ENCODE assay signal across 19 cellular contexts in genomic region chr3:172739462-172739861, GRCh38. TPM values are rescaled to one million over a fixed set of nuclear protein-coding genes. Genes with fewer than 3 reads are reported as not detected.
A peak's percentile ranks its signal among the peaks of the same experiment; 100 is the strongest.
DNase-seq lines count a peak whose midpoint lies in the region; ATAC-seq, FAIRE-seq and TF ChIP-seq lines count a peak whose summit lies in the region.
"Had no signal": no experiment of that assay in that cellular context is flagged by ENCODE, and none has a peak within 500 bp of the region (broad histone marks: within the 10 kb centered on the region; RNA-seq: fewer than 3 reads in every experiment).

No MANE protein-coding gene starts in this region.

- BruUV-seq in HepG2 (replicated peaks; lab: Mats Ljungman, UMichigan), result no TSS peak
- no TSS peak for BruUV-seq in PC-9 (replicated peaks; lab: Mats Ljungman, UMichigan)

- no peak overlapping the region for H3K27ac ChIP-seq in HepG2 (ENCODE audit: extremely low read length, insufficient read depth, low read length)
- H3K27ac ChIP-seq in right lobe of liver, result no peak overlapping the region
- no peak overlapping the region for H3K27ac ChIP-seq in PC-9
- no peak overlapping the region for H3K27ac ChIP-seq in naive thymus-derived CD4-positive, alpha-beta T cell (ENCODE audit: low read depth, low read length)

- H4K20me1 ChIP-seq in HepG2 (ENCODE audit: insufficient read depth, low read length) (no peaks in the 10 kb centered on the region), PC-9 (ENCODE audit: insufficient read depth) (no peaks in the 10 kb centered on the region)

- H3K4me1 Mint-ChIP-seq in naive thymus-derived CD4-positive, alpha-beta T cell, result peaks cover 0 to 1% (median 0%) of the 10 kb centered on the region in 7 donors

- TF ChIP-seq RAD21 in HepG2 (CRISPR knock-in tag; IDR thresholded peaks at IDR 0.05), result no peak

- H3K79me2 ChIP-seq in HepG2 (ENCODE audit: insufficient read depth, low read length) (no peaks in the 10 kb centered on the region), PC-9 (ENCODE audit: low read depth) (no peaks in the 10 kb centered on the region)

- H3K9ac ChIP-seq in HepG2 (ENCODE audit: insufficient read depth, low read depth, low read length), result no peak overlapping the region

- CTCF ChIA-PET in HepG2 (lab: Yijun Ruan, JAX; ENCODE audit: low intra/inter-chr PET ratio, low total read pairs) (no interaction called here), PC-9 (lab: Charles Lee) (no interaction called here)
- CTCF ChIA-PET in naive thymus-derived CD4-positive, alpha-beta T cell (lab: Charles Lee), result no interaction called here

- H3K27ac Mint-ChIP-seq in naive thymus-derived CD4-positive, alpha-beta T cell, result peak overlapping the region in 1 of 9 donors; percentile 43
- H3K27ac Mint-ChIP-seq: CD4-positive, alpha-beta memory T cell; GM23338; H9; HFFc6 had no signal

- TF ChIP-seq CTCF in HepG2 (CRISPR knock-in tag; IDR thresholded peaks at IDR 0.05), result no peak
- no peak for TF ChIP-seq CTCF in right lobe of liver (IDR thresholded peaks at IDR 0.05)
- no peak for TF ChIP-seq CTCF in PC-9 (conservative IDR thresholded peaks at IDR 0.05)
- no peak for TF ChIP-seq CTCF in GM13976 (IDR thresholded peaks at IDR 0.05; ENCODE audit: borderline replicate concordance, control extremely low read depth, extremely low read depth, insufficient read depth, missing control alignments)

- H3K9me2 ChIP-seq in PC-9 (ENCODE audit: insufficient read depth), result no peaks in the 10 kb centered on the region

- no peaks in the 10 kb centered on the region for H3F3A ChIP-seq in PC-9 (ENCODE audit: insufficient read depth, low read depth)

- TF ChIP-seq EP300 in HepG2 (IDR thresholded peaks at IDR 0.05; ENCODE audit: low read depth in 2 of 2, low read length in 2 of 2), result no peak
- TF ChIP-seq EP300 in HepG2 (CRISPR knock-in tag; IDR thresholded peaks at IDR 0.05; ENCODE audit: borderline replicate concordance), result no peak

- WGBS in HepG2 (ENCODE audit: low lambda C conversion rate), result 0% methylated on average over 1 of the region's 1 CpG
- 14% methylated on average over 1 of the region's 1 CpG for WGBS in right lobe of liver (ENCODE audit: insufficient coverage, low coverage, low lambda C conversion rate, missing lambda C conversion rate)

- H3K4me3 ChIP-seq in HepG2 (replicated peaks in 1 of 3; ENCODE audit: insufficient read depth in 1 of 3, low read depth in 2 of 3, low read length in 3 of 3) (no peak overlapping the region), right lobe of liver (no peak overlapping the region), PC-9 (no peak overlapping the region)
- H3K4me3 ChIP-seq in naive thymus-derived CD4-positive, alpha-beta T cell (ENCODE audit: low read length), result no peak overlapping the region
- H3K4me3 ChIP-seq: GM12878, GM23338 had no signal

- ATAC-seq in HepG2, result no peak
- ATAC-seq in right lobe of liver, result no peak
- peak; percentile 38 for ATAC-seq in naive thymus-derived CD4-positive, alpha-beta T cell
- ATAC-seq in HG03095 (IDR thresholded peaks at IDR 0.05; ENCODE audit: unreplicated experiment), result no peak
- ATAC-seq: GM12878, GM23338, HCT116 had no signal

- FAIRE-seq in HepG2 (lab: Jason Lieb, UNC), result no peak
- FAIRE-seq: GM12878, GM18507 had no signal

- POLR2A ChIA-PET in HepG2 (lab: Yijun Ruan, JAX) (no interaction called here), PC-9 (lab: Charles Lee; ENCODE audit: unreplicated experiment) (no interaction called here)
- POLR2A ChIA-PET in naive thymus-derived CD4-positive, alpha-beta T cell (lab: Charles Lee), result no interaction called here

- H2AFZ ChIP-seq in HepG2 (ENCODE audit: low read length) (no peak overlapping the region), PC-9 (peak overlapping the region; percentile 11)
- H2AFZ ChIP-seq: GM23338 had no signal

- no peaks in the 10 kb centered on the region for H3K9me3 ChIP-seq in HepG2 (ENCODE audit: low read length)
- H3K9me3 ChIP-seq in right lobe of liver, result no peaks in the 10 kb centered on the region
- no peaks in the 10 kb centered on the region for H3K9me3 ChIP-seq in PC-9 (ENCODE audit: insufficient read depth, low read depth)
- H3K9me3 ChIP-seq in naive thymus-derived CD4-positive, alpha-beta T cell (ENCODE audit: control insufficient read depth in 2 of 3, low read length in 3 of 3), result no peaks in the 10 kb centered on the region

- H3K9me3 Mint-ChIP-seq in naive thymus-derived CD4-positive, alpha-beta T cell, result no peaks in the 10 kb centered on the region
- H3K9me3 Mint-ChIP-seq: CD4-positive, alpha-beta memory T cell; GM23338; H9; HFFc6 had no signal

- no peaks in the 10 kb centered on the region for H3K36me3 Mint-ChIP-seq in naive thymus-derived CD4-positive, alpha-beta T cell
- H3K36me3 Mint-ChIP-seq: CD4-positive, alpha-beta memory T cell had no signal

- no peak for TF ChIP-seq POLR2A in HepG2 (IDR thresholded peaks at IDR 0.05; ENCODE audit: insufficient read depth in 1 of 2, low read depth in 2 of 2, low read length in 2 of 2)
- TF ChIP-seq POLR2A in right lobe of liver (IDR thresholded peaks at IDR 0.05), result no peak

- H3K27me3 ChIP-seq in HepG2 (ENCODE audit: control insufficient read depth in 1 of 2, insufficient read depth in 2 of 2, low read length in 2 of 2) (peaks cover 0 to 10% of the 10 kb centered on the region in 2 experiments; a peak in 2 of 5 replicates), right lobe of liver (no peaks in the 10 kb centered on the region), PC-9 (ENCODE audit: insufficient read depth, low read depth) (no peaks in the 10 kb centered on the region)
- no peaks in the 10 kb centered on the region for H3K27me3 ChIP-seq in naive thymus-derived CD4-positive, alpha-beta T cell (ENCODE audit: control insufficient read depth in 2 of 2, insufficient read depth in 2 of 2, low read length in 2 of 2)

- intact Hi-C loops in HepG2 (cut with micrococcal nuclease; ENCODE audit: unreplicated experiment), result no loop called here
- intact Hi-C loops in right lobe of liver (cut with DNase I), result no loop called here
- intact Hi-C loops in PC-9 (cut with micrococcal nuclease; ENCODE audit: unreplicated experiment), result no loop called here
- intact Hi-C loops in naive thymus-derived CD4-positive, alpha-beta T cell (cut with micrococcal nuclease), result no loop called here

- H3K4me2 ChIP-seq in HepG2 (ENCODE audit: low read depth, low read length), result no peak overlapping the region
- no peak overlapping the region for H3K4me2 ChIP-seq in PC-9
- H3K4me2 ChIP-seq: GM23338 had no signal

- no peaks in the 10 kb centered on the region for H3K4me1 ChIP-seq in HepG2 (ENCODE audit: insufficient read depth, low read length)
- H3K4me1 ChIP-seq in right lobe of liver, result no peaks in the 10 kb centered on the region
- no peaks in the 10 kb centered on the region for H3K4me1 ChIP-seq in PC-9 (replicated peaks; ENCODE audit: insufficient read depth)
- no peaks in the 10 kb centered on the region for H3K4me1 ChIP-seq in naive thymus-derived CD4-positive, alpha-beta T cell (ENCODE audit: control insufficient read depth in 2 of 2, insufficient read depth in 2 of 2, low read length in 2 of 2)

- in situ Hi-C loops in HepG2 (cut with HindIII; ENCODE audit: extremely low pct_ligation_motif_present, low pct_unique_long_range_greater_than_20kb) (no loop called here), GM13976 (cut with MboI; ENCODE audit: low sequenced_read_pairs, unreplicated experiment) (no loop called here)

- H3K4me3 Mint-ChIP-seq in naive thymus-derived CD4-positive, alpha-beta T cell, result no peak overlapping the region
- H3K4me3 Mint-ChIP-seq: CD4-positive, alpha-beta memory T cell; GM23338; H9; HFFc6 had no signal

- no peaks in the 10 kb centered on the region for H3K36me3 ChIP-seq in HepG2 (replicated peaks in 1 of 2; ENCODE audit: control insufficient read depth in 1 of 2, insufficient read depth in 2 of 2, low read length in 2 of 2)
- no peaks in the 10 kb centered on the region for H3K36me3 ChIP-seq in right lobe of liver
- H3K36me3 ChIP-seq in PC-9 (ENCODE audit: low read depth), result no peaks in the 10 kb centered on the region
- H3K36me3 ChIP-seq in naive thymus-derived CD4-positive, alpha-beta T cell (ENCODE audit: control insufficient read depth in 2 of 3, insufficient read depth in 3 of 3, low read length in 3 of 3), result no peaks in the 10 kb centered on the region

- no peak for DNase-seq in HepG2 (ENCODE audit: low spot score)
- DNase-seq in right lobe of liver, result no peak
- DNase-seq in PC-9, result no peak
- no peak for DNase-seq in naive thymus-derived CD4-positive, alpha-beta T cell
- DNase-seq in GM13976 (ENCODE audit: low spot score), result no peak
- DNase-seq: C1 segment of cervical spinal cord; Calu3; CD4-positive, alpha-beta memory T cell; COR-L47; DMS79; EL; GDM1; H9; HFFc6 had no signal

- peaks cover 4 to 21% (median 8%) of the 10 kb centered on the region in 5 donors for H3K27me3 Mint-ChIP-seq in naive thymus-derived CD4-positive, alpha-beta T cell

RNA-seq across cellular contexts. Expression of gene ECT2, which starts 11.1 kb away (rescaled TPM):
- total RNA-seq in HepG2 (2016; rRNA removed; fragmentation: Illumina TruSeq; extraction: Trizol), result 52.0 and 84.4 TPM in 2 replicates
- total RNA-seq in HepG2 (2016; cell fraction: cytosol; rRNA removed; fragmentation: Illumina TruSeq; extraction: Trizol; ENCODE audit: low read depth), result 13.0 and 15.7 TPM in 2 replicates
- 49.7 and 86.5 TPM in 2 replicates for total RNA-seq in HepG2 (2016; cell fraction: insoluble cytoplasmic fraction; rRNA removed; fragmentation: Illumina TruSeq; extraction: Trizol)
- 18.7 and 24.3 TPM in 2 replicates for total RNA-seq in HepG2 (2016; cell fraction: membrane; rRNA removed; fragmentation: Illumina TruSeq; extraction: Trizol)
- 49.9 and 53.3 TPM in 2 replicates for total RNA-seq in HepG2 (2016; cell fraction: nucleus; rRNA removed; fragmentation: Illumina TruSeq; extraction: Trizol)
- 12.0 and 21.6 TPM in 2 replicates for polyA plus RNA-seq in HepG2 (2011; rRNA removed)
- polyA plus RNA-seq in HepG2 (2011; cell fraction: cytosol; rRNA removed), result 7.6 and 8.1 TPM in 2 replicates
- polyA plus RNA-seq in HepG2 (2011; cell fraction: nucleus; rRNA removed), result 8.0 and 12.7 TPM in 2 replicates
- polyA plus RNA-seq in HepG2 (2012), result 13.7 and 20.1 TPM in 2 replicates
- polyA plus RNA-seq in HepG2 (2016; cell fraction: cytosol; fragmentation: Illumina TruSeq; extraction: Trizol; ENCODE audit: low read depth), result 1.9 and 2.3 TPM in 2 replicates
- 52.4 and 55.8 TPM in 2 replicates for polyA plus RNA-seq in HepG2 (2016; cell fraction: insoluble cytoplasmic fraction; fragmentation: Illumina TruSeq; extraction: Trizol; ENCODE audit: low read depth)
- polyA plus RNA-seq in HepG2 (2016; cell fraction: membrane; fragmentation: Illumina TruSeq; extraction: Trizol; ENCODE audit: low read depth), result 8.1 and 8.4 TPM in 2 replicates
- 39.5 and 39.6 TPM in 2 replicates for polyA plus RNA-seq in HepG2 (2016; cell fraction: nucleus; fragmentation: Illumina TruSeq; extraction: Trizol; ENCODE audit: insufficient read depth, low read depth)
- 14.3 and 86.9 TPM in 2 replicates for polyA minus RNA-seq in HepG2 (2011; rRNA and poly(A)+ RNA removed; ENCODE audit: low replicate concordance)
- 19.0 and 34.2 TPM in 2 replicates for polyA minus RNA-seq in HepG2 (2011; cell fraction: cytosol; rRNA and poly(A)+ RNA removed)
- polyA minus RNA-seq in HepG2 (2011; cell fraction: nucleus; rRNA and poly(A)+ RNA removed), result 60.0 and 83.7 TPM in 2 replicates
- 1 to 10 TPM; 1.5 to 7.8 (median 3.8) TPM for total RNA-seq in right lobe of liver
- total RNA-seq in PC-9 (2021), result 128 and 145 TPM in 2 replicates
- 10 to 100 TPM in 1 of 5 experiments, 1 to 10 TPM in 4; 1.3 to 41.2 (median 2.1) TPM for total RNA-seq in naive thymus-derived CD4-positive, alpha-beta T cell
- polyA plus RNA-seq in naive thymus-derived CD4-positive, alpha-beta T cell, result 1 to 10 TPM; 1.3 to 1.6 TPM

RNA-seq across cellular contexts. Expression of gene NCEH1, which starts 28.6 kb away (rescaled TPM):
- 7.9 and 12.9 TPM in 2 replicates for total RNA-seq in HepG2 (2016; rRNA removed; fragmentation: Illumina TruSeq; extraction: Trizol)
- total RNA-seq in HepG2 (2016; cell fraction: cytosol; rRNA removed; fragmentation: Illumina TruSeq; extraction: Trizol; ENCODE audit: low read depth), result 1.1 and 1.2 TPM in 2 replicates
- 9.2 and 11.9 TPM in 2 replicates for total RNA-seq in HepG2 (2016; cell fraction: insoluble cytoplasmic fraction; rRNA removed; fragmentation: Illumina TruSeq; extraction: Trizol)
- 2.6 and 2.7 TPM in 2 replicates for total RNA-seq in HepG2 (2016; cell fraction: membrane; rRNA removed; fragmentation: Illumina TruSeq; extraction: Trizol)
- 13.8 and 15.3 TPM in 2 replicates for total RNA-seq in HepG2 (2016; cell fraction: nucleus; rRNA removed; fragmentation: Illumina TruSeq; extraction: Trizol)
- polyA plus RNA-seq in HepG2 (2011; rRNA removed), result 17.9 and 21.4 TPM in 2 replicates
- 14.9 and 17.6 TPM in 2 replicates for polyA plus RNA-seq in HepG2 (2011; cell fraction: cytosol; rRNA removed)
- polyA plus RNA-seq in HepG2 (2011; cell fraction: nucleus; rRNA removed), result 6.9 and 7.5 TPM in 2 replicates
- polyA plus RNA-seq in HepG2 (2012), result 22.9 and 30.2 TPM in 2 replicates
- 0.27 and 0.40 TPM in 2 replicates for polyA plus RNA-seq in HepG2 (2016; cell fraction: cytosol; fragmentation: Illumina TruSeq; extraction: Trizol; ENCODE audit: low read depth)
- 6.4 and 7.2 TPM in 2 replicates for polyA plus RNA-seq in HepG2 (2016; cell fraction: insoluble cytoplasmic fraction; fragmentation: Illumina TruSeq; extraction: Trizol; ENCODE audit: low read depth)
- polyA plus RNA-seq in HepG2 (2016; cell fraction: membrane; fragmentation: Illumina TruSeq; extraction: Trizol; ENCODE audit: low read depth), result 1.1 and 1.2 TPM in 2 replicates
- polyA plus RNA-seq in HepG2 (2016; cell fraction: nucleus; fragmentation: Illumina TruSeq; extraction: Trizol; ENCODE audit: insufficient read depth, low read depth), result 16.8 and 17.4 TPM in 2 replicates
- 52.9 and 64.7 TPM in 2 replicates for polyA minus RNA-seq in HepG2 (2011; rRNA and poly(A)+ RNA removed; ENCODE audit: low replicate concordance)
- polyA minus RNA-seq in HepG2 (2011; cell fraction: cytosol; rRNA and poly(A)+ RNA removed), result 42.9 and 44.0 TPM in 2 replicates
- polyA minus RNA-seq in HepG2 (2011; cell fraction: nucleus; rRNA and poly(A)+ RNA removed), result 18.9 and 21.8 TPM in 2 replicates
- total RNA-seq in right lobe of liver, result 10 to 100 TPM in 1 of 6 experiments, 1 to 10 TPM in 5; 1.5 to 13.0 (median 4.3) TPM
- total RNA-seq in PC-9 (2021), result 39.6 and 43.5 TPM in 2 replicates
- total RNA-seq in naive thymus-derived CD4-positive, alpha-beta T cell, result 1 to 10 TPM; 3.2 to 8.9 (median 4.8) TPM
- polyA plus RNA-seq in naive thymus-derived CD4-positive, alpha-beta T cell, result 1 to 10 TPM; 1.2 to 2.9 TPM
